In the genomic region with DNA sequence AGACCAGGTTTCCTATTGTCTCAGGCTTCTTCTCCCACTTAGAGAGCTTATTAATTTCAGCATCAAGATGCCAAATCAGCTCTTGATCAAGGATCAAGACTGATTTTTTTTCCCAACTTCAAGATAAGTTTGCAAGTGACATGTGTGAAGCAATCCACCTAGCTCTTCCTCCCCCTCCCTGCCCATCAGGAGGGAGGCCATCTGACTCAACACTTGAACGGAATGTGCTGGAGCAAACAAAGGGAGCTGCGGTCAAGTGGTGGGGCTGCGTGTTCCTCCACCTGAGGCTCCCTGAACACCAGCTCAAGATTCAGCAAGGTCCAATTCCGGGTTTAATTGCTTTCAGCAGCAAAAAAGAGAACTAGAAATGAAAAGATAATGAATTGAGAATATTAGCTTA, we compare ENCODE assay signal across 13 cellular contexts. TPM values are rescaled to one million over a fixed set of nuclear protein-coding genes. Genes with fewer than 3 reads are reported as not detected.
DNase-seq lines count a peak whose midpoint lies in the region; ATAC-seq and TF ChIP-seq lines count a peak whose summit lies in the region.
"Had no signal": no experiment of that assay in that cellular context is flagged by ENCODE, and none has a peak within 500 bp of the region (broad histone marks: within the 10 kb centered on the region; RNA-seq: fewer than 3 reads in every experiment).

No MANE protein-coding gene starts in this region.

- peaks cover 51% of the 10 kb centered on the region for H3K36me3 ChIP-seq in PC-3 (ENCODE audit: low read depth, low read length)

- H3K9ac ChIP-seq in PC-3 (ENCODE audit: low read length), result peak overlapping the region; percentile 14; the same call in 1 of the 2 replicates

- H3K4me3 ChIP-seq in PC-3 (ENCODE audit: low read length) (no peak overlapping the region), fibroblast of mammary gland (ENCODE audit: control insufficient read depth, low read depth, low read length) (no peak overlapping the region)
- H3K4me3 ChIP-seq: cardiac muscle cell, gastroesophageal sphincter, HAP-1, vagina had no signal

- H2AFZ ChIP-seq in PC-3 (ENCODE audit: low read length), result no peak overlapping the region

- in situ Hi-C loops in G401 (cut with HindIII; ENCODE audit: low sequenced_read_pairs), result loop anchor here (10.0 kb wide), 1 partner anchor 80 kb away; no protein-coding TSS in a partner anchor

- peaks cover 30% of the 10 kb centered on the region for H3K4me1 Mint-ChIP-seq in activated T-cell treated with anti-CD3 and anti-CD28 coated beads, Interleukin-2, amount 50 U/mL, for 24 hours (ENCODE audit: low read depth)
- H3K4me1 Mint-ChIP-seq in activated T-cell treated with anti-CD3 and anti-CD28 coated beads, Interleukin-2, amount 50 U/mL, for 4 hours (ENCODE audit: low read depth), result peaks cover 25% of the 10 kb centered on the region
- peaks cover 11 to 39% of the 10 kb centered on the region in 2 donors for H3K4me1 Mint-ChIP-seq in stimulated activated naive B cell treated with anti-CD40 and anti-IgM and Interleukin-4, amounts not matched to agents 10 μg/mL and 1 μg/mL and 100 μg/mL, for 72 hours

- DNase-seq in activated T-cell treated with anti-CD3 and anti-CD28 coated beads, Interleukin-2, amount 50 U/mL, for 24 hours, result no peak
- no peak for DNase-seq in activated T-cell treated with anti-CD3 and anti-CD28 coated beads, Interleukin-2, amount 50 U/mL, for 4 hours
- DNase-seq in PC-3 (peak; percentile 94), fibroblast of mammary gland (ENCODE audit: low read depth) (peak; percentile 75), NCI-H2081 treated with DMSO at 0.1 percent for 48 hours (lab: John Stamatoyannopoulos, UW) (no peak), G401 (ENCODE audit: low spot score) (no peak)
- DNase-seq in stimulated activated naive B cell treated with anti-CD40 and anti-IgM and Interleukin-4, amounts not matched to agents 10 μg/mL and 1 μg/mL and 100 μg/mL, for 72 hours, result no peak
- no peak for DNase-seq in stimulated activated CD4-positive, alpha-beta T cell treated with anti-CD3 and anti-CD28 coated beads, Interleukin-1b, Interleukin-23, amount 100 ng/mL, for 48 hours
- DNase-seq: activated CD8-positive, alpha-beta memory T cell treated with anti-CD3 and anti-CD28 coated beads, Interleukin-2, amount 50 U/mL, for 48 hours had no signal

- TF ChIP-seq CTCF in PC-3 (conservative IDR thresholded peaks at IDR 0.05; ENCODE audit: low read depth, low read length), result no peak
- TF ChIP-seq CTCF in fibroblast of mammary gland (conservative IDR thresholded peaks at IDR 0.05; ENCODE audit: control insufficient read depth, insufficient read depth, low read depth, low read length), result no peak

- no peaks in the 10 kb centered on the region for H3K27me3 Mint-ChIP-seq in activated T-cell treated with anti-CD3 and anti-CD28 coated beads, Interleukin-2, amount 50 U/mL, for 24 hours
- no peaks in the 10 kb centered on the region for H3K27me3 Mint-ChIP-seq in activated T-cell treated with anti-CD3 and anti-CD28 coated beads, Interleukin-2, amount 50 U/mL, for 4 hours (ENCODE audit: low read depth)
- no peaks in the 10 kb centered on the region for H3K27me3 Mint-ChIP-seq in stimulated activated naive B cell treated with anti-CD40 and anti-IgM and Interleukin-4, amounts not matched to agents 10 μg/mL and 1 μg/mL and 100 μg/mL, for 72 hours

- intact Hi-C loops in PC-3 (cut with micrococcal nuclease), result loop anchor here (1.0 to 5.0 kb wide), 3 partner anchors 50 to 427 kb away; no protein-coding TSS in a partner anchor

- no peaks in the 10 kb centered on the region for H3K9me3 ChIP-seq in PC-3 (ENCODE audit: low read length)
- H3K9me3 ChIP-seq: gastroesophageal sphincter, HAP-1, vagina had no signal

- H4K20me1 ChIP-seq in PC-3 (ENCODE audit: low read length), result no peaks in the 10 kb centered on the region

- peak overlapping the region; percentile 48 for H3K27ac Mint-ChIP-seq in activated T-cell treated with anti-CD3 and anti-CD28 coated beads, Interleukin-2, amount 50 U/mL, for 24 hours
- H3K27ac Mint-ChIP-seq in stimulated activated naive B cell treated with anti-CD40 and anti-IgM and Interleukin-4, amounts not matched to agents 10 μg/mL and 1 μg/mL and 100 μg/mL, for 72 hours, result peak overlapping the region; percentile 5

- H3K9me3 Mint-ChIP-seq in activated T-cell treated with anti-CD3 and anti-CD28 coated beads, Interleukin-2, amount 50 U/mL, for 24 hours, result no peaks in the 10 kb centered on the region
- no peaks in the 10 kb centered on the region for H3K9me3 Mint-ChIP-seq in activated T-cell treated with anti-CD3 and anti-CD28 coated beads, Interleukin-2, amount 50 U/mL, for 4 hours
- no peaks in the 10 kb centered on the region for H3K9me3 Mint-ChIP-seq in stimulated activated naive B cell treated with anti-CD40 and anti-IgM and Interleukin-4, amounts not matched to agents 10 μg/mL and 1 μg/mL and 100 μg/mL, for 72 hours

- POLR2A ChIA-PET in PC-3 (lab: Charles Lee; ENCODE audit: unreplicated experiment), result interaction anchor here (0.7 to 1.1 kb wide), 3 partner anchors 42 to 105 kb away, joined by 6 read pairs; no protein-coding TSS in a partner anchor

- BruUV-seq in PC-3 (replicated peaks; lab: Mats Ljungman, UMichigan), result no TSS peak

- no peak for ATAC-seq in activated T-cell treated with anti-CD3 and anti-CD28 coated beads, Interleukin-2, amount 50 U/mL, for 4 hours
- peak; percentile 61 for ATAC-seq in PC-3
- no peak for ATAC-seq in stimulated activated naive B cell treated with anti-CD40 and anti-IgM and Interleukin-4, amounts not matched to agents 10 μg/mL and 1 μg/mL and 100 μg/mL, for 72 hours (replicated peaks)
- ATAC-seq: gastroesophageal sphincter had no signal

- H3K36me3 Mint-ChIP-seq in activated T-cell treated with anti-CD3 and anti-CD28 coated beads, Interleukin-2, amount 50 U/mL, for 24 hours (ENCODE audit: low read depth), result peaks cover 98% of the 10 kb centered on the region
- H3K36me3 Mint-ChIP-seq in activated T-cell treated with anti-CD3 and anti-CD28 coated beads, Interleukin-2, amount 50 U/mL, for 4 hours (ENCODE audit: insufficient read depth), result peaks cover 42% of the 10 kb centered on the region
- H3K36me3 Mint-ChIP-seq in stimulated activated naive B cell treated with anti-CD40 and anti-IgM and Interleukin-4, amounts not matched to agents 10 μg/mL and 1 μg/mL and 100 μg/mL, for 72 hours, result peaks cover 44 to 45% of the 10 kb centered on the region in 2 donors

- no peaks in the 10 kb centered on the region for H3K79me2 ChIP-seq in PC-3 (ENCODE audit: low read length)

- H3K4me3 Mint-ChIP-seq in activated T-cell treated with anti-CD3 and anti-CD28 coated beads, Interleukin-2, amount 50 U/mL, for 24 hours, result no peak overlapping the region
- no peak overlapping the region for H3K4me3 Mint-ChIP-seq in activated T-cell treated with anti-CD3 and anti-CD28 coated beads, Interleukin-2, amount 50 U/mL, for 4 hours
- no peak overlapping the region for H3K4me3 Mint-ChIP-seq in stimulated activated naive B cell treated with anti-CD40 and anti-IgM and Interleukin-4, amounts not matched to agents 10 μg/mL and 1 μg/mL and 100 μg/mL, for 72 hours

- CTCF ChIA-PET in PC-3 (lab: Charles Lee), result interaction anchor here (0.5 to 1.5 kb wide), 10 partner anchors 35 to 430 kb away, joined by 3 to 14 read pairs (median 4); no protein-coding TSS in a partner anchor

- H3F3A ChIP-seq in PC-3 (ENCODE audit: low read length, unreplicated experiment), result peaks cover 9% of the 10 kb centered on the region

- H3K9me2 ChIP-seq in PC-3 (replicated peaks; ENCODE audit: low read length), result no peaks in the 10 kb centered on the region

- H3K27ac ChIP-seq in PC-3 (ENCODE audit: low read length), result peak overlapping the region; percentile 72
- H3K27ac ChIP-seq: gastroesophageal sphincter, vagina had no signal

- H3K27me3 ChIP-seq in PC-3 (ENCODE audit: low read length), result no peaks in the 10 kb centered on the region
- H3K27me3 ChIP-seq: cardiac muscle cell, gastroesophageal sphincter, vagina had no signal

- peak overlapping the region; percentile 35 for H3K4me2 ChIP-seq in PC-3 (ENCODE audit: low read length)

- H3K4me1 ChIP-seq in PC-3 (ENCODE audit: insufficient read depth, low read length), result peaks cover 62% of the 10 kb centered on the region

RNA-seq across cellular contexts. Expression of a gene that starts 38.7 kb away (rescaled TPM):
- 10 to 100 TPM; 31.3 to 35.5 (median 35.0) TPM for total RNA-seq in activated T-cell treated with anti-CD3 and anti-CD28 coated beads, Interleukin-2, amount 50 U/mL, for 4 hours
- 21.8 and 23.2 TPM in 2 replicates for total RNA-seq in PC-3 (2014; rRNA removed)
- 32.9 and 37.7 TPM in 2 replicates for total RNA-seq in G401 (2014; rRNA removed; shearing (Covaris generic))

RNA-seq across cellular contexts. Expression of a gene that starts 39.0 kb away (rescaled TPM):
- 10 to 100 TPM; 38.6 to 40.4 (median 39.6) TPM for total RNA-seq in activated T-cell treated with anti-CD3 and anti-CD28 coated beads, Interleukin-2, amount 50 U/mL, for 4 hours
- total RNA-seq in PC-3 (2014; rRNA removed), result 40.1 and 43.6 TPM in 2 replicates
- 7.2 and 13.8 TPM in 2 replicates for total RNA-seq in G401 (2014; rRNA removed; shearing (Covaris generic))

Comparison
In these comparisons a context has a peak if more than half of its experiments do, and no peak if none do; other contexts are left out.
1. DNase-seq: peak in PC-3 (single experiment) and fibroblast of mammary gland (single experiment); none in activated T-cell treated with anti-CD3 and anti-CD28 coated beads, Interleukin-2, amount 50 U/mL, for 24 hours (single experiment), activated T-cell treated with anti-CD3 and anti-CD28 coated beads, Interleukin-2, amount 50 U/mL, for 4 hours (single experiment), stimulated activated naive B cell treated with anti-CD40 and anti-IgM and Interleukin-4, amounts not matched to agents 10 μg/mL and 1 μg/mL and 100 μg/mL, for 72 hours (single experiment), NCI-H2081 treated with DMSO at 0.1 percent for 48 hours (single experiment), stimulated activated CD4-positive, alpha-beta T cell treated with anti-CD3 and anti-CD28 coated beads, Interleukin-1b, Interleukin-23, amount 100 ng/mL, for 48 hours (single experiment) and G401 (single experiment).